8 cellular contexts compared by ENCODE assay signal in genomic region chr9:14652729-14653377, GRCh38. TPM values are rescaled to one million over a fixed set of nuclear protein-coding genes. Genes with fewer than 3 reads are reported as not detected.
DNase-seq lines count a peak whose midpoint lies in the region; ATAC-seq and TF ChIP-seq lines count a peak whose summit lies in the region.

No MANE protein-coding gene starts in this region.

- H3K27ac ChIP-seq in VCaP (peak overlapping the region; percentile 27; the same call in 1 of the 2 replicates), liver (ENCODE audit: low read depth in 1 of 2, low read length in 2 of 2) (no peak overlapping the region)

- H3F3A ChIP-seq in Loucy (ENCODE audit: low read depth): no peaks in the 10 kb centered on the region

- peaks cover 10 to 19% of the 10 kb centered on the region in 2 donors for H3K9me3 Mint-ChIP-seq in activated naive CD4-positive, alpha-beta T cell treated with anti-CD3 and anti-CD28 coated beads, Interleukin-2, amount 50 U/mL, for 72 hours

- no peaks in the 10 kb centered on the region for H4K20me1 ChIP-seq in Loucy (ENCODE audit: insufficient read depth, low read length, poor library complexity, severe bottlenecking)

- no peaks in the 10 kb centered on the region for H3K4me1 ChIP-seq in Loucy (ENCODE audit: insufficient read depth, low read length, poor library complexity, severe bottlenecking)
- H3K4me1 ChIP-seq in liver (ENCODE audit: control insufficient read depth in 4 of 4, insufficient read depth in 4 of 4, low read length in 3 of 4): no peaks in the 10 kb centered on the region

- TF ChIP-seq RAD21 in liver (IDR thresholded peaks at IDR 0.05): peak; percentile 67 to 78

- peaks cover 18 to 42% of the 10 kb centered on the region in 2 donors for H3K36me3 Mint-ChIP-seq in activated naive CD4-positive, alpha-beta T cell treated with anti-CD3 and anti-CD28 coated beads, Interleukin-2, amount 50 U/mL, for 72 hours

- H3K9ac ChIP-seq in Loucy (ENCODE audit: low read depth, low read length, poor library complexity, severe bottlenecking): no peak overlapping the region
- no peak overlapping the region for H3K9ac ChIP-seq in liver (ENCODE audit: low read depth in 1 of 2, low read length in 2 of 2)

- no peak overlapping the region for H2AFZ ChIP-seq in Loucy (ENCODE audit: low read length)

- peak; percentile 22 for DNase-seq in EL
- DNase-seq in T-helper 1 cell: no peak
- DNase-seq in activated naive CD4-positive, alpha-beta T cell treated with anti-CD3 and anti-CD28 coated beads, Interleukin-2, amount 50 U/mL, for 72 hours (ENCODE audit: low spot score in 2 of 2): no peak

- H3K79me2 ChIP-seq in Loucy (ENCODE audit: insufficient read depth, low read length): no peaks in the 10 kb centered on the region

- no peaks in the 10 kb centered on the region for H3K9me2 ChIP-seq in Loucy (replicated peaks; ENCODE audit: low read depth, low read length)

- TF ChIP-seq CTCF in Loucy (conservative IDR thresholded peaks at IDR 0.05; ENCODE audit: low read length) (peak; percentile 80), VCaP (conservative IDR thresholded peaks at IDR 0.05) (peak; percentile 87), liver (IDR thresholded peaks at IDR 0.05; ENCODE audit: low read depth, low read length, missing input control) (peak; percentile 50)

- H3K36me3 ChIP-seq in Loucy (ENCODE audit: insufficient read depth, low read length) (peaks cover 19% of the 10 kb centered on the region; the same call in 1 of the 2 replicates), liver (ENCODE audit: control insufficient read depth in 4 of 4, insufficient read depth in 3 of 4, low read depth in 1 of 4, low read length in 3 of 4) (peaks cover 0 to 5% (median 0%) of the 10 kb centered on the region in 4 donors)

- no peak overlapping the region for H3K27ac Mint-ChIP-seq in activated naive CD4-positive, alpha-beta T cell treated with anti-CD3 and anti-CD28 coated beads, Interleukin-2, amount 50 U/mL, for 72 hours

- H3K4me2 ChIP-seq in Loucy (ENCODE audit: low read depth, low read length, poor library complexity, severe bottlenecking): no peak overlapping the region

- H3K4me3 ChIP-seq in Loucy (ENCODE audit: low read length, poor library complexity, severe bottlenecking) (no peak overlapping the region), liver (ENCODE audit: low read depth in 1 of 3, low read length in 3 of 3) (no peak overlapping the region)

- peaks cover 12% of the 10 kb centered on the region; the same call in 1 of the 2 replicates for H3K9me3 ChIP-seq in Loucy (ENCODE audit: insufficient read depth, low read depth, low read length)
- peaks cover 0 to 10% (median 3%) of the 10 kb centered on the region in 4 donors for H3K9me3 ChIP-seq in liver (ENCODE audit: control insufficient read depth in 4 of 4, low read length in 3 of 4)

- WGBS in liver: 54% methylated on average over 4 of the region's 4 CpGs

- no peak for ATAC-seq in HG03108 (IDR thresholded peaks at IDR 0.05; ENCODE audit: unreplicated experiment)
- ATAC-seq in GM21447 (IDR thresholded peaks at IDR 0.05; ENCODE audit: unreplicated experiment): no peak
- no peak for ATAC-seq in activated naive CD4-positive, alpha-beta T cell treated with anti-CD3 and anti-CD28 coated beads, Interleukin-2, amount 50 U/mL, for 72 hours

- peaks cover 5% of the 10 kb centered on the region for H3K27me3 ChIP-seq in Loucy (ENCODE audit: insufficient read depth, low read length, poor library complexity, severe bottlenecking)
- no peaks in the 10 kb centered on the region for H3K27me3 ChIP-seq in liver (ENCODE audit: control insufficient read depth in 4 of 4, insufficient read depth in 4 of 4, low read length in 3 of 4)

TF ChIP-seq in liver, 16 proteins besides CTCF, POLR2A, EP300 and RAD21:
- TF ChIP-seq HNF4A (conservative IDR thresholded peaks at IDR 0.05): peak; percentile 82 to 93
- peak; percentile 81 for TF ChIP-seq HNF4G (IDR thresholded peaks at IDR 0.05)
- TF ChIP-seq, protein P1, sequence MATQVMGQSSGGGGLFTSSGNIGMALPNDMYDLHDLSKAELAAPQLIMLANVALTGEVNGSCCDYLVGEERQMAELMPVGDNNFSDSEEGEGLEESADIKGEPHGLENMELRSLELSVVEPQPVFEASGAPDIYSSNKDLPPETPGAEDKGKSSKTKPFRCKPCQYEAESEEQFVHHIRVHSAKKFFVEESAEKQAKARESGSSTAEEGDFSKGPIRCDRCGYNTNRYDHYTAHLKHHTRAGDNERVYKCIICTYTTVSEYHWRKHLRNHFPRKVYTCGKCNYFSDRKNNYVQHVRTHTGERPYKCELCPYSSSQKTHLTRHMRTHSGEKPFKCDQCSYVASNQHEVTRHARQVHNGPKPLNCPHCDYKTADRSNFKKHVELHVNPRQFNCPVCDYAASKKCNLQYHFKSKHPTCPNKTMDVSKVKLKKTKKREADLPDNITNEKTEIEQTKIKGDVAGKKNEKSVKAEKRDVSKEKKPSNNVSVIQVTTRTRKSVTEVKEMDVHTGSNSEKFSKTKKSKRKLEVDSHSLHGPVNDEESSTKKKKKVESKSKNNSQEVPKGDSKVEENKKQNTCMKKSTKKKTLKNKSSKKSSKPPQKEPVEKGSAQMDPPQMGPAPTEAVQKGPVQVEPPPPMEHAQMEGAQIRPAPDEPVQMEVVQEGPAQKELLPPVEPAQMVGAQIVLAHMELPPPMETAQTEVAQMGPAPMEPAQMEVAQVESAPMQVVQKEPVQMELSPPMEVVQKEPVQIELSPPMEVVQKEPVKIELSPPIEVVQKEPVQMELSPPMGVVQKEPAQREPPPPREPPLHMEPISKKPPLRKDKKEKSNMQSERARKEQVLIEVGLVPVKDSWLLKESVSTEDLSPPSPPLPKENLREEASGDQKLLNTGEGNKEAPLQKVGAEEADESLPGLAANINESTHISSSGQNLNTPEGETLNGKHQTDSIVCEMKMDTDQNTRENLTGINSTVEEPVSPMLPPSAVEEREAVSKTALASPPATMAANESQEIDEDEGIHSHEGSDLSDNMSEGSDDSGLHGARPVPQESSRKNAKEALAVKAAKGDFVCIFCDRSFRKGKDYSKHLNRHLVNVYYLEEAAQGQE (IDR thresholded peaks at IDR 0.05): no peak
- TF ChIP-seq GABPA (IDR thresholded peaks at IDR 0.05 in 1 of 2, conservative IDR thresholded peaks at IDR 0.05 in 1 of 2): no peak
- TF ChIP-seq NR2F2 (IDR thresholded peaks at IDR 0.05): peak; percentile 19

RNA-seq across cellular contexts. Expression of gene ZDHHC21, which starts 40.4 kb away (rescaled TPM):
- total RNA-seq in liver: 1 to 10 TPM; 3.4 to 6.0 TPM
- 1 to 10 TPM; 1.3 to 2.1 TPM for polyA plus RNA-seq in liver
- total RNA-seq in activated naive CD4-positive, alpha-beta T cell treated with anti-CD3 and anti-CD28 coated beads, Interleukin-2, amount 50 U/mL, for 72 hours: 1 to 10 TPM; 4.0 to 7.9 TPM
